In the genomic region with DNA sequence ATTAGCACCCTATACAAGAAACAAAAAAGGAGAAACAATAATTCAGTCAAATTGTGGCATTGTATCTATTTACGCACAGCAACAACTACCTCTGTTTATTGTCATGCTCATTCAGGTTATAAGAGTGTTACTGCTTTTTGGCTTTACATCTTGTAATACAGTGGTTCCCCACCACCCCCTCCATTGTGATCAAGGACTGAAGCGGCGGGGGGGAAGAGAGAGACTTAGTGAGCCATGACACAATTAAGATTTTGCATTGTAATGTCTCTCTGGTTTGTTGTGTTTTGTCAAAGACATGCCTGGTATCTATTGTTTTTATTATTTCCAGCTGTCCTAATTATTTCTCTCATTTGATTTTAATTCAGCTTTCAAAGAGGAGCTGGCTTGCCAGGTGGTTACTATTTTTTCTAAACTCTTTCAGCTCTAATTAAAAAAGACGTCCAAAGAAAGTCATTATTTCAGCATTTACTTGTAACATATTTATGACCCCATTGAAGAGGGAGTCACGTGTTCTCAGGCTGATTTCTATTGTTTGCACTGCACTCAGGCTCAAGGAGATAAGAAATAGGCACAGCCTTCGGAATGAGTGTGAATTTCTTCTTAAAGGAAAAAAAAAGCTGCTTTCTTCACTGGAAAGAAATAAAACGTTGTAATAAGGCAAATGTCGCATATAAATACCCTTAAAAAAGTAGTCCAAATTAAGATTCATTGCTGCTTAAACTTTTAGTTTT, we compare ENCODE assay signal across 17 cellular contexts.
DNase-seq lines count a peak whose midpoint lies in the region; ATAC-seq, FAIRE-seq and TF ChIP-seq lines count a peak whose summit lies in the region.
"Had no signal": no experiment of that assay in that cellular context is flagged by ENCODE, and none has a peak within 500 bp of the region (broad histone marks: within the 10 kb centered on the region; RNA-seq: fewer than 3 reads in every experiment).

No MANE protein-coding gene starts in this region.

- CTCF ChIA-PET in K562 (lab: Yijun Ruan, JAX; ENCODE audit: low intra/inter-chr PET ratio) = interaction anchor here (0.7 kb wide), 1 partner anchor 1326 kb away, joined by 3 read pairs; no protein-coding TSS in a partner anchor

- H3K27me3 ChIP-seq in GM23338 (ENCODE audit: insufficient read depth) (no peaks in the 10 kb centered on the region), K562 (ENCODE audit: control insufficient read depth in 2 of 2, insufficient read depth in 2 of 2, low read length in 2 of 2) (no peaks in the 10 kb centered on the region)
- H3K27me3 ChIP-seq: BLaER1, right lobe of liver had no signal

- TF ChIP-seq EP300 in K562 (IDR thresholded peaks at IDR 0.05; ENCODE audit: low read length) = no peak

- no peak for TF ChIP-seq RAD21 in K562 (CRISPR knock-in tag; conservative IDR thresholded peaks at IDR 0.05 in 1 of 2, IDR thresholded peaks at IDR 0.05 in 1 of 2)

- H3K36me3 ChIP-seq in GM23338 (ENCODE audit: insufficient read depth) = no peaks in the 10 kb centered on the region
- no peaks in the 10 kb centered on the region for H3K36me3 ChIP-seq in K562 (ENCODE audit: control insufficient read depth, insufficient read depth, low read length)
- H3K36me3 ChIP-seq: BLaER1, right lobe of liver had no signal

- H3K27me3 Mint-ChIP-seq in GM23338 (ENCODE audit: insufficient read depth, low read depth, poor library complexity) = peaks cover 3% of the 10 kb centered on the region
- H3K27me3 Mint-ChIP-seq in neural crest cell (ENCODE audit: low read depth) = no peaks in the 10 kb centered on the region
- H3K27me3 Mint-ChIP-seq: activated CD8-positive, alpha-beta T cell treated with anti-CD3 and anti-CD28 coated beads for 36 hours had no signal

- peaks cover 37% of the 10 kb centered on the region for H3K4me1 ChIP-seq in GM23338 (ENCODE audit: insufficient read depth)
- H3K4me1 ChIP-seq in K562 (replicated peaks in 1 of 2; ENCODE audit: control insufficient read depth in 2 of 2, insufficient read depth in 2 of 2, low read length in 2 of 2) = peaks cover 3 to 25% of the 10 kb centered on the region in 2 experiments; a peak in 3 of 5 replicates
- H3K4me1 ChIP-seq: BLaER1 had no signal

- TF ChIP-seq CTCF in GM23338 (conservative IDR thresholded peaks at IDR 0.05; ENCODE audit: low read depth in 2 of 2) = no peak
- no peak for TF ChIP-seq CTCF in K562 (IDR thresholded peaks at IDR 0.05 in 2 of 3, conservative IDR thresholded peaks at IDR 0.05 in 1 of 3; ENCODE audit: insufficient read depth in 2 of 3, low read depth in 1 of 3, low read length in 3 of 3)
- no peak for TF ChIP-seq CTCF in neural crest cell (conservative IDR thresholded peaks at IDR 0.05)

- POLR2A ChIA-PET in K562 (lab: Yijun Ruan, JAX) = interaction anchor here (0.6 to 0.7 kb wide), 2 partner anchors 21 to 72 kb away, joined by 3 read pairs; no protein-coding TSS in a partner anchor

- no peaks in the 10 kb centered on the region for H3K9me1 ChIP-seq in K562 (ENCODE audit: control insufficient read depth, insufficient read depth, low read length)

- H3K79me2 ChIP-seq in GM23338 (replicated peaks; ENCODE audit: insufficient read depth) (no peaks in the 10 kb centered on the region), K562 (ENCODE audit: control insufficient read depth, insufficient read depth, low read length) (no peaks in the 10 kb centered on the region)

- H4K20me1 ChIP-seq in GM23338 (replicated peaks; ENCODE audit: insufficient read depth) (no peaks in the 10 kb centered on the region), K562 (replicated peaks; ENCODE audit: control insufficient read depth, insufficient read depth, low read length) (no peaks in the 10 kb centered on the region)
- H4K20me1 ChIP-seq: BLaER1 had no signal

- H3K9me3 Mint-ChIP-seq in GM23338 = no peaks in the 10 kb centered on the region
- no peaks in the 10 kb centered on the region for H3K9me3 Mint-ChIP-seq in neural crest cell
- H3K9me3 Mint-ChIP-seq: activated CD8-positive, alpha-beta T cell treated with anti-CD3 and anti-CD28 coated beads for 36 hours; activated naive CD4-positive, alpha-beta T cell treated with anti-CD3 and anti-CD28 coated beads for 36 hours had no signal

- ATAC-seq in GM23338 (peak; percentile 78), K562 (peak; percentile 79)
- ATAC-seq: activated CD8-positive, alpha-beta T cell treated with anti-CD3 and anti-CD28 coated beads for 36 hours had no signal

- no peak overlapping the region for H3K4me3 Mint-ChIP-seq in GM23338
- H3K4me3 Mint-ChIP-seq in neural crest cell = peak overlapping the region; percentile 22
- H3K4me3 Mint-ChIP-seq: activated CD8-positive, alpha-beta T cell treated with anti-CD3 and anti-CD28 coated beads for 36 hours; activated naive CD4-positive, alpha-beta T cell treated with anti-CD3 and anti-CD28 coated beads for 36 hours had no signal

- 17% methylated on average over 6 of the region's 8 CpGs for WGBS in K562 (ENCODE audit: insufficient coverage, low coverage, missing lambda C conversion rate)

- no peak for FAIRE-seq in K562 (lab: Jason Lieb, UNC)
- FAIRE-seq: bronchial epithelial cell had no signal

- H3K4me3 ChIP-seq in GM23338 = no peak overlapping the region
- no peak overlapping the region for H3K4me3 ChIP-seq in K562
- H3K4me3 ChIP-seq: BLaER1, right lobe of liver had no signal

- no peak for TF ChIP-seq POLR2A in K562 (conservative IDR thresholded peaks at IDR 0.05)

- H3K27ac Mint-ChIP-seq in GM23338 (0 out of 2 replicates have a peak overlapping the region, but pooled peaks have one; percentile 86), neural crest cell (ENCODE audit: unreplicated experiment) (no peak overlapping the region)
- H3K27ac Mint-ChIP-seq: activated CD8-positive, alpha-beta T cell treated with anti-CD3 and anti-CD28 coated beads for 36 hours; activated naive CD4-positive, alpha-beta T cell treated with anti-CD3 and anti-CD28 coated beads for 36 hours had no signal

- intact Hi-C loops in K562 (cut with micrococcal nuclease) = no loop called here

- BruUV-seq in K562 (replicated peaks; lab: Mats Ljungman, UMichigan) = no TSS peak

- H3K9ac ChIP-seq in K562 (ENCODE audit: insufficient read depth in 1 of 2, low read depth in 2 of 2, low read length in 2 of 2) = no peak overlapping the region
- H3K9ac ChIP-seq: BLaER1 had no signal

- in situ Hi-C loops in K562 (cut with MboI) = no loop called here

- H3K27ac ChIP-seq in GM23338 (ENCODE audit: low read depth) (no peak overlapping the region), K562 (ENCODE audit: extremely low read depth, low read depth, low read length) (no peak overlapping the region)
- H3K27ac ChIP-seq: BLaER1, right lobe of liver had no signal

- H3F3A ChIP-seq in GM23338 (replicated peaks; ENCODE audit: low read depth) = no peaks in the 10 kb centered on the region

- H3K4me2 ChIP-seq in GM23338 (peak overlapping the region; percentile 48), K562 (ENCODE audit: insufficient read depth, low read length) (no peak overlapping the region; the same call in 1 of the 2 replicates)
- H3K4me2 ChIP-seq: BLaER1 had no signal

- H2AFZ ChIP-seq in GM23338 (peak overlapping the region; percentile 11; the same call in 1 of the 2 replicates), K562 (ENCODE audit: low read depth, low read length) (no peak overlapping the region)

- peaks cover 3% of the 10 kb centered on the region; the same call in 1 of the 2 replicates for H3K9me2 ChIP-seq in GM23338 (ENCODE audit: insufficient read depth)

- DNase-seq in GM23338 (ENCODE audit: low spot score) (peak; percentile 24), NCI-H1436 (lab: John Stamatoyannopoulos, UW) (peak; percentile 73), K562 (ENCODE audit: extremely low read depth in 1 of 4, low spot score in 3 of 4) (peak; percentile 35 to 67 (median 48)), neural crest cell (ENCODE audit: low read depth, low spot score) (no peak), cerebellar cortex (ENCODE audit: low spot score) (no peak), NAMALWA (ENCODE audit: low spot score) (no peak), SHP77 treated with DMSO at 0.1 percent for 48 hours (lab: John Stamatoyannopoulos, UW) (no peak)
- no peak for DNase-seq in activated CD8-positive, alpha-beta memory T cell treated with anti-CD3 and anti-CD28 coated beads, Interleukin-2, amount 50 U/mL, for 4 hours
- DNase-seq: activated CD8-positive, alpha-beta T cell treated with anti-CD3 and anti-CD28 coated beads for 36 hours; activated naive CD4-positive, alpha-beta T cell treated with anti-CD3 and anti-CD28 coated beads for 36 hours; glutamatergic neuron; KBM-7; right lobe of liver; RPMI8226; stimulated activated naive CD4-positive, alpha-beta T cell had no signal

- H3K4me1 Mint-ChIP-seq in GM23338 = peaks cover 34% of the 10 kb centered on the region
- peaks cover 52% of the 10 kb centered on the region for H3K4me1 Mint-ChIP-seq in neural crest cell

- H3K9me3 ChIP-seq in K562 (replicated peaks; ENCODE audit: control insufficient read depth, insufficient read depth, low read depth, low read length) = no peaks in the 10 kb centered on the region
- H3K9me3 ChIP-seq: right lobe of liver had no signal

- H3K36me3 Mint-ChIP-seq in GM23338 (ENCODE audit: low read depth) (no peaks in the 10 kb centered on the region), neural crest cell (ENCODE audit: low read depth) (no peaks in the 10 kb centered on the region)

TF ChIP-seq in GM23338, 12 proteins besides CTCF, POLR2A, EP300 and RAD21:
- TF ChIP-seq ZNF331 (CRISPR knock-in tag; IDR thresholded peaks at IDR 0.05; ENCODE audit: low read depth) (no peak), NANOG (IDR thresholded peaks at IDR 0.05; ENCODE audit: borderline replicate concordance) (0 out of 2 replicates have a peak, but pooled peaks have one; percentile 9)

TF ChIP-seq in K562, 482 proteins besides CTCF, POLR2A, EP300 and RAD21 (continues in another document):
- TF ChIP-seq KLF1 (tag; IDR thresholded peaks at IDR 0.05) (no peak), VEZF1 (CRISPR knock-in tag; IDR thresholded peaks at IDR 0.05) (0 out of 2 replicates have a peak, but pooled peaks have one; percentile 14), MEF2A (IDR thresholded peaks at IDR 0.05; ENCODE audit: control insufficient read depth, low read depth, low read length) (no peak), ZNF224 (CRISPR knock-in tag; IDR thresholded peaks at IDR 0.05) (no peak), TEAD4 (IDR thresholded peaks at IDR 0.05; ENCODE audit: low read length) (peak; percentile 52; the same call in 1 of the 2 replicates), TEAD4 (CRISPR knock-in tag; IDR thresholded peaks at IDR 0.05; ENCODE audit: borderline replicate concordance) (no peak), SAFB (IDR thresholded peaks at IDR 0.05; ENCODE audit: borderline replicate concordance, low read depth, low read length) (no peak)

Comparison
In these comparisons a context has a peak if more than half of its experiments do, and no peak if none do; other contexts are left out.
1. DNase-seq: peak in GM23338 (single experiment), NCI-H1436 (single experiment) and K562 (4 of 4); none in neural crest cell (single experiment), activated CD8-positive, alpha-beta memory T cell treated with anti-CD3 and anti-CD28 coated beads, Interleukin-2, amount 50 U/mL, for 4 hours (single experiment), cerebellar cortex (single experiment), NAMALWA (single experiment) and SHP77 treated with DMSO at 0.1 percent for 48 hours (single experiment).